11 cellular contexts compared by ENCODE assay signal in the genomic region with DNA sequence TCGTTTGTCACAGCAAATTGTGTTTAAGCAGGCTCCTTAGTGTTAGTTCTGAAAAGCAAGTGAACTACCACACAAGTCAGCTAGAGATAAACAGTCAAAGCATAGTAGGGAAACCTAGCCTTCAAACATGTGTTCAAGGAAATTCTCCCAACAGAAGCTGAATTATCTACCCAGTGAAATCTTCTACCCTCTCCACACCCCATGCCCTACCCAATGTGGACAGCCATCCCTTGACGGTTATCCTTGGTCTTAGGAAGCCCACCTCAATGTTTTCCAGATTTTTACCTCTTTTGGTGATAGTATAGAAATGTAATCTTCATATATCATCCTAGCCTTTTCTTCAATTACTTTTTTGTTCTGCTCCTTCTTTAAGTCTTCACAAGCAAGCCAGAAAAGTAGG. TPM values are rescaled to one million over a fixed set of nuclear protein-coding genes. Genes with fewer than 3 reads are reported as not detected.
DNase-seq lines count a peak whose midpoint lies in the region; ATAC-seq and TF ChIP-seq lines count a peak whose summit lies in the region.
"Had no signal": no experiment of that assay in that cellular context is flagged by ENCODE, and none has a peak within 500 bp of the region (broad histone marks: within the 10 kb centered on the region; RNA-seq: fewer than 3 reads in every experiment).

No MANE protein-coding gene starts in this region.

- in situ Hi-C loops in gastrocnemius medialis (cut with MboI; ENCODE audit: low sequenced_read_pairs in 4 of 4) = loop anchor here in 2 of 4 donors (10.0 kb wide), 1 partner anchor 159 kb away; no protein-coding TSS in a partner anchor

- H3K79me2 ChIP-seq in Loucy (ENCODE audit: insufficient read depth, low read length) = no peaks in the 10 kb centered on the region

- no peaks in the 10 kb centered on the region for H3K4me1 ChIP-seq in Loucy (ENCODE audit: insufficient read depth, low read length, poor library complexity, severe bottlenecking)
- no peaks in the 10 kb centered on the region for H3K4me1 ChIP-seq in gastrocnemius medialis
- peaks cover 4% of the 10 kb centered on the region for H3K4me1 ChIP-seq in body of pancreas
- H3K4me1 ChIP-seq: BE2C, suprapubic skin had no signal

- H3K27me3 ChIP-seq in Loucy (ENCODE audit: insufficient read depth, low read length, poor library complexity, severe bottlenecking) (no peaks in the 10 kb centered on the region), gastrocnemius medialis (no peaks in the 10 kb centered on the region), MG63 (no peaks in the 10 kb centered on the region), body of pancreas (no peaks in the 10 kb centered on the region)
- H3K27me3 ChIP-seq: BE2C, suprapubic skin had no signal

- H3K9ac ChIP-seq in Loucy (ENCODE audit: low read depth, low read length, poor library complexity, severe bottlenecking) = no peak overlapping the region

- ATAC-seq in GM18861 (IDR thresholded peaks at IDR 0.05; ENCODE audit: unreplicated experiment) (peak; percentile 17), GM21360 (IDR thresholded peaks at IDR 0.05; ENCODE audit: unreplicated experiment) (peak; percentile 6), HG02870 (IDR thresholded peaks at IDR 0.05; ENCODE audit: unreplicated experiment) (peak; percentile 9), HG02623 (IDR thresholded peaks at IDR 0.05; ENCODE audit: unreplicated experiment) (no peak), gastrocnemius medialis (no peak), body of pancreas (no peak)

- H2AFZ ChIP-seq in Loucy (ENCODE audit: low read length) = peak overlapping the region; percentile 69

- no peaks in the 10 kb centered on the region for H4K20me1 ChIP-seq in Loucy (ENCODE audit: insufficient read depth, low read length, poor library complexity, severe bottlenecking)

- intact Hi-C loops in gastrocnemius medialis (cut with DNase I; ENCODE audit: low total_unique reads) (loop anchor here (1.0 to 2.0 kb wide), 2 partner anchors 21 to 159 kb away; no protein-coding TSS in a partner anchor), body of pancreas (cut with DNase I) (loop anchor here (5.0 kb wide), 1 partner anchor 157 kb away; no protein-coding TSS in a partner anchor)

- DNase-seq in gastrocnemius medialis (no peak), MG63 (no peak), body of pancreas (no peak)

- 68 to 91% methylated on average over 2 of the region's 2 CpGs for WGBS in body of pancreas, 2 donors

- TF ChIP-seq CTCF in Loucy (conservative IDR thresholded peaks at IDR 0.05; ENCODE audit: low read length) (no peak), gastrocnemius medialis (IDR thresholded peaks at IDR 0.05 in 4 of 5, conservative IDR thresholded peaks at IDR 0.05 in 1 of 5) (no peak), body of pancreas (IDR thresholded peaks at IDR 0.05) (no peak)

- H3K27ac ChIP-seq in gastrocnemius medialis = no peak overlapping the region
- no peak overlapping the region for H3K27ac ChIP-seq in body of pancreas
- H3K27ac ChIP-seq: skin epidermis, suprapubic skin had no signal

- H3K4me3 ChIP-seq in Loucy (ENCODE audit: low read length, poor library complexity, severe bottlenecking) (no peak overlapping the region), gastrocnemius medialis (no peak overlapping the region), MG63 (no peak overlapping the region), body of pancreas (no peak overlapping the region)
- H3K4me3 ChIP-seq: skin epidermis, suprapubic skin had no signal

- no peaks in the 10 kb centered on the region for H3K9me2 ChIP-seq in Loucy (replicated peaks; ENCODE audit: low read depth, low read length)

- H3K4me2 ChIP-seq in Loucy (ENCODE audit: low read depth, low read length, poor library complexity, severe bottlenecking) = peak overlapping the region; percentile 43

- H3K9me3 ChIP-seq in Loucy (ENCODE audit: insufficient read depth, low read depth, low read length) (no peaks in the 10 kb centered on the region; the same call in 1 of the 2 replicates), gastrocnemius medialis (no peaks in the 10 kb centered on the region), MG63 (no peaks in the 10 kb centered on the region), body of pancreas (no peaks in the 10 kb centered on the region)
- H3K9me3 ChIP-seq: BE2C, suprapubic skin had no signal

- no peaks in the 10 kb centered on the region for H3F3A ChIP-seq in Loucy (ENCODE audit: low read depth)

- H3K36me3 ChIP-seq in Loucy (ENCODE audit: insufficient read depth, low read length) (no peaks in the 10 kb centered on the region), gastrocnemius medialis (no peaks in the 10 kb centered on the region), MG63 (no peaks in the 10 kb centered on the region), body of pancreas (replicated peaks in 1 of 2; ENCODE audit: insufficient read depth in 1 of 2, low read depth in 2 of 2) (no peaks in the 10 kb centered on the region)
- H3K36me3 ChIP-seq: BE2C, suprapubic skin had no signal

- TF ChIP-seq POLR2A in gastrocnemius medialis (IDR thresholded peaks at IDR 0.05) (no peak), body of pancreas (IDR thresholded peaks at IDR 0.05) (no peak)

RNA-seq across cellular contexts. Expression of a gene that starts 21.5 kb away (rescaled TPM):
- 10 to 100 TPM; 17.8 to 24.9 (median 22.5) TPM for total RNA-seq in gastrocnemius medialis
- total RNA-seq in MG63 (2014; rRNA removed; shearing (Covaris generic); ENCODE audit: low replicate concordance) = 14.6 and 23.1 TPM in 2 replicates
- 10 to 100 TPM in 1 of 2 donors, 1 to 10 TPM in 1; 8.6 to 22.7 TPM for total RNA-seq in body of pancreas

RNA-seq across cellular contexts. Expression of a gene that starts 41.1 kb away (rescaled TPM):
- 1 to 10 TPM in 2 of 4 donors, under 1 TPM in 2; 0.78 to 1.9 (median 1.0) TPM for total RNA-seq in gastrocnemius medialis
- total RNA-seq in MG63 (2014; rRNA removed; shearing (Covaris generic); ENCODE audit: low replicate concordance) = 24.3 and 29.2 TPM in 2 replicates
- total RNA-seq in body of pancreas = 1 to 10 TPM in 1 of 2 donors, not detected in 1; 2.3 TPM

Comparison
In these comparisons a context has a peak if more than half of its experiments do, and no peak if none do; other contexts are left out.
1. ATAC-seq: peak in GM18861 (single experiment), GM21360 (single experiment) and HG02870 (single experiment); none in HG02623 (single experiment), gastrocnemius medialis (0 of 2) and body of pancreas (single experiment).